ENCODE assay signal across 23 cellular contexts in genomic region chr3:59980576-59980975, GRCh38.
DNase-seq lines count a peak whose midpoint lies in the region; ATAC-seq, FAIRE-seq and TF ChIP-seq lines count a peak whose summit lies in the region.
"Had no signal": no experiment of that assay in that cellular context is flagged by ENCODE, and none has a peak within 500 bp of the region (broad histone marks: within the 10 kb centered on the region; RNA-seq: fewer than 3 reads in every experiment).

No MANE protein-coding gene starts in this region.

- H3K4me1 Mint-ChIP-seq in activated naive CD8-positive, alpha-beta T cell (ENCODE audit: low read depth): peaks cover 48% of the 10 kb centered on the region
- no peaks in the 10 kb centered on the region for H3K4me1 Mint-ChIP-seq in WTC11
- H3K4me1 Mint-ChIP-seq in endodermal cell: peaks cover 14% of the 10 kb centered on the region

- no peak overlapping the region for H3K9ac ChIP-seq in endodermal cell (ENCODE audit: extremely low read depth, low read length, poor library complexity, severe bottlenecking)

- H3K27ac ChIP-seq in endodermal cell (ENCODE audit: low read depth, low read length): no peak overlapping the region

- H3K27me3 ChIP-seq in endodermal cell (ENCODE audit: control insufficient read depth, insufficient read depth, low read length, poor library complexity, severe bottlenecking): no peaks in the 10 kb centered on the region

- no peaks in the 10 kb centered on the region for H3K9me3 ChIP-seq in endodermal cell (ENCODE audit: control insufficient read depth, low read length)

- CTCF ChIA-PET in WTC11 (lab: Charles Lee): no interaction called here

- no peaks in the 10 kb centered on the region for H3K27me3 Mint-ChIP-seq in activated naive CD8-positive, alpha-beta T cell
- H3K27me3 Mint-ChIP-seq in WTC11 (ENCODE audit: low read depth) (no peaks in the 10 kb centered on the region), endodermal cell (ENCODE audit: insufficient read depth) (no peaks in the 10 kb centered on the region)

- no peak for DNase-seq in activated naive CD4-positive, alpha-beta T cell treated with anti-CD3 and anti-CD28 coated beads, Interleukin-2, amount 50 U/mL, for 72 hours (ENCODE audit: low spot score in 2 of 2)
- DNase-seq in activated naive CD4-positive, alpha-beta T cell treated with anti-CD3 and anti-CD28 coated beads, Interleukin-2, amount 50 U/mL, for 16 hours: no peak
- DNase-seq in GM19239 (ENCODE audit: insufficient read length, low spot score) (no peak), HK-2 (ENCODE audit: unreplicated experiment) (no peak), WTC11 (ENCODE audit: low spot score) (no peak), endodermal cell (no peak)
- DNase-seq: ACHN; C1 segment of cervical spinal cord; COR-L47; DMS 273 treated with DMSO at 0.1 percent for 48 hours; H7; HFFc6; KG1; MV-4-11; NCI-H1694 treated with DMSO at 0.1 percent for 48 hours; NCI-H2107; NCI-H510A; NCI-H748 treated with DMSO at 0.1 percent for 48 hours; NK-92 treated with Interleukin-12 subunit alpha and Interleukin-12 subunit beta, amount 100 ng/mL, for 24 hours had no signal

- TF ChIP-seq CTCF in WTC11 (IDR thresholded peaks at IDR 0.05): no peak
- TF ChIP-seq CTCF in endodermal cell (conservative IDR thresholded peaks at IDR 0.05): no peak

- POLR2A ChIA-PET in WTC11 (lab: Charles Lee): no interaction called here

- H3K9me3 Mint-ChIP-seq in activated naive CD4-positive, alpha-beta T cell treated with anti-CD3 and anti-CD28 coated beads, Interleukin-2, amount 50 U/mL, for 72 hours: peaks cover 2 to 9% of the 10 kb centered on the region in 2 donors
- peaks cover 8% of the 10 kb centered on the region for H3K9me3 Mint-ChIP-seq in activated naive CD8-positive, alpha-beta T cell (ENCODE audit: low read depth)
- H3K9me3 Mint-ChIP-seq in WTC11 (no peaks in the 10 kb centered on the region), endodermal cell (no peaks in the 10 kb centered on the region)

- no peak overlapping the region for H3K4me3 ChIP-seq in endodermal cell (ENCODE audit: low read length)

- WGBS in endodermal cell (ENCODE audit: insufficient coverage in 1 of 2, insufficient read length in 1 of 2), 2 experiments: 53 to 100% methylated on average over 1 to 2 of the region's 2 CpGs

- peak; percentile 18 for FAIRE-seq in GM19239 (lab: Jason Lieb, UNC)
- FAIRE-seq: G401.6, RCC 7860 had no signal

- no peak for ATAC-seq in activated naive CD4-positive, alpha-beta T cell treated with anti-CD3 and anti-CD28 coated beads, Interleukin-2, amount 50 U/mL, for 72 hours
- no peak for ATAC-seq in WTC11
- ATAC-seq: Right ventricle myocardium inferior had no signal

- no peaks in the 10 kb centered on the region for H3K4me1 ChIP-seq in endodermal cell (ENCODE audit: control insufficient read depth, insufficient read depth, low read length)

- H3K36me3 ChIP-seq in endodermal cell (ENCODE audit: control insufficient read depth, insufficient read depth, low read length): no peaks in the 10 kb centered on the region

- peak overlapping the region; percentile 73 to 86 for H3K27ac Mint-ChIP-seq in activated naive CD4-positive, alpha-beta T cell treated with anti-CD3 and anti-CD28 coated beads, Interleukin-2, amount 50 U/mL, for 72 hours
- H3K27ac Mint-ChIP-seq in activated naive CD8-positive, alpha-beta T cell: peak overlapping the region; percentile 94
- H3K27ac Mint-ChIP-seq in WTC11: no peak overlapping the region
- H3K27ac Mint-ChIP-seq in endodermal cell: no peak overlapping the region
- H3K27ac Mint-ChIP-seq: HFFc6 had no signal

- peaks cover 21 to 26% of the 10 kb centered on the region in 2 donors for H3K36me3 Mint-ChIP-seq in activated naive CD4-positive, alpha-beta T cell treated with anti-CD3 and anti-CD28 coated beads, Interleukin-2, amount 50 U/mL, for 72 hours
- H3K36me3 Mint-ChIP-seq in activated naive CD8-positive, alpha-beta T cell: peaks cover 19% of the 10 kb centered on the region
- H3K36me3 Mint-ChIP-seq in WTC11 (no peaks in the 10 kb centered on the region), endodermal cell (ENCODE audit: low read depth) (no peaks in the 10 kb centered on the region)

- H3K4me3 Mint-ChIP-seq in activated naive CD8-positive, alpha-beta T cell: peak overlapping the region; percentile 11
- H3K4me3 Mint-ChIP-seq in WTC11 (no peak overlapping the region), endodermal cell (no peak overlapping the region)
- H3K4me3 Mint-ChIP-seq: HFFc6 had no signal

TF ChIP-seq in WTC11, 78 proteins besides CTCF, POLR2A, EP300 and RAD21 (continues in another document):
- TF ChIP-seq TP53 (CRISPR knock-in tag; IDR thresholded peaks at IDR 0.05) (no peak), ZNF263 (CRISPR knock-in tag; IDR thresholded peaks at IDR 0.05; ENCODE audit: low read depth) (no peak), ETV6 (CRISPR knock-in tag; IDR thresholded peaks at IDR 0.05) (no peak), AFF4 (CRISPR knock-in tag; IDR thresholded peaks at IDR 0.05; ENCODE audit: borderline replicate concordance) (no peak), SOX15 (CRISPR knock-in tag; IDR thresholded peaks at IDR 0.05) (no peak), USF1 (CRISPR knock-in tag; IDR thresholded peaks at IDR 0.05) (no peak), ZNF396 (CRISPR knock-in tag; IDR thresholded peaks at IDR 0.05; ENCODE audit: borderline replicate concordance) (no peak), FOXK1 (CRISPR knock-in tag; IDR thresholded peaks at IDR 0.05) (no peak), ESRRA (CRISPR knock-in tag; IDR thresholded peaks at IDR 0.05; ENCODE audit: borderline replicate concordance) (no peak), ZNF317 (CRISPR knock-in tag; IDR thresholded peaks at IDR 0.05; ENCODE audit: borderline replicate concordance, low read depth) (no peak), JUN (CRISPR knock-in tag; IDR thresholded peaks at IDR 0.05) (no peak), PREB (CRISPR knock-in tag; IDR thresholded peaks at IDR 0.05; ENCODE audit: borderline replicate concordance) (no peak), MXD4 (CRISPR knock-in tag; IDR thresholded peaks at IDR 0.05; ENCODE audit: borderline replicate concordance) (no peak), ZNF512 (CRISPR knock-in tag; IDR thresholded peaks at IDR 0.05; ENCODE audit: borderline replicate concordance) (no peak)

Comparison
In these comparisons a context has a peak if more than half of its experiments do, and no peak if none do; other contexts are left out.
1. H3K27ac Mint-ChIP-seq: peak in activated naive CD4-positive, alpha-beta T cell treated with anti-CD3 and anti-CD28 coated beads, Interleukin-2, amount 50 U/mL, for 72 hours (2 of 2) and activated naive CD8-positive, alpha-beta T cell (single experiment); none in WTC11 (single experiment) and endodermal cell (single experiment).